ENCODE assay signal across 7 cellular contexts in genomic region chr19:14379666-14380065, GRCh38. TPM values are rescaled to one million over a fixed set of nuclear protein-coding genes. Genes with fewer than 3 reads are reported as not detected.
A peak's percentile ranks its signal among the peaks of the same experiment; 100 is the strongest.
DNase-seq lines count a peak whose midpoint lies in the region; TF ChIP-seq lines count a peak whose summit lies in the region.
"Not testable (repeated sequence)": the region's sequence is repeated elsewhere in the genome, so short reads cannot be mapped to it uniquely, and the experiment has no call there.

No MANE protein-coding gene starts in this region.

- H3K27me3 ChIP-seq in right atrium auricular region, stomach: not testable (repeated sequence)

- H3K4me1 Mint-ChIP-seq in activated CD4-positive, alpha-beta T cell treated with anti-CD3 and anti-CD28 coated beads, Interleukin-2, amount 10 ng/mL, durations not matched to agents 24 days and 14 days: peaks cover 37% of the 10 kb centered on the region
- H3K4me1 Mint-ChIP-seq in activated naive CD4-positive, alpha-beta T cell treated with anti-CD3 and anti-CD28 coated beads, Interleukin-2, amount 10 ng/mL, durations not matched to agents 7 days and 5 days: peaks cover 55% of the 10 kb centered on the region
- peaks cover 45% of the 10 kb centered on the region for H3K4me1 Mint-ChIP-seq in nephron

- not testable (repeated sequence) for DNase-seq in GM12865 (ENCODE audit: low read depth); activated CD4-positive, alpha-beta T cell treated with anti-CD3 and anti-CD28 coated beads, Interleukin-2, amount 10 ng/mL, durations not matched to agents 24 days and 14 days; activated naive CD4-positive, alpha-beta T cell treated with anti-CD3 and anti-CD28 coated beads, Interleukin-2, amount 10 ng/mL, durations not matched to agents 7 days and 5 days; coronary artery (ENCODE audit: low spot score); right atrium auricular region (ENCODE audit: low spot score); stomach

- TF ChIP-seq EP300 in stomach (IDR thresholded peaks at IDR 0.05): not testable (repeated sequence)

- H3K27ac ChIP-seq in coronary artery (peak overlapping the region; percentile 93 to 96), right atrium auricular region (peak overlapping the region; percentile 84 to 93), stomach (peak overlapping the region; percentile 20 to 96 (median 91))

- intact Hi-C loops in activated CD4-positive, alpha-beta T cell treated with anti-CD3 and anti-CD28 coated beads, Interleukin-2, amount 10 ng/mL, durations not matched to agents 24 days and 14 days (cut with micrococcal nuclease); stomach (cut with DNase I; ENCODE audit: low total_unique reads): not testable (repeated sequence)

- peaks cover 0 to 74% of the 10 kb centered on the region in 2 donors for H3K4me1 ChIP-seq in right atrium auricular region
- peaks cover 29 to 88% (median 73%) of the 10 kb centered on the region in 4 donors for H3K4me1 ChIP-seq in stomach

- CTCF ChIA-PET in activated naive CD4-positive, alpha-beta T cell treated with anti-CD3 and anti-CD28 coated beads, Interleukin-2, amount 10 ng/mL, durations not matched to agents 7 days and 5 days (lab: Charles Lee): interaction anchor here (0.6 to 6.2 kb wide), 3 partner anchors 12 to 24 kb away, joined by 3 to 51 read pairs (median 49); no protein-coding TSS in a partner anchor

- H3K4me3 ChIP-seq in GM12865 (ENCODE audit: low read depth, low read length): peak overlapping the region; percentile 100; the same call in 1 of the 2 replicates
- not testable (repeated sequence) for H3K4me3 ChIP-seq in coronary artery, right atrium auricular region, stomach

- TF ChIP-seq CTCF in GM12865 (IDR thresholded peaks at IDR 0.05; ENCODE audit: insufficient read depth, low read depth, low read length, missing control alignments); coronary artery (IDR thresholded peaks at IDR 0.05); right atrium auricular region (IDR thresholded peaks at IDR 0.05); nephron (IDR thresholded peaks at IDR 0.05; ENCODE audit: unreplicated experiment in 3 of 3); stomach (IDR thresholded peaks at IDR 0.05): not testable (repeated sequence)

- H3K4me3 Mint-ChIP-seq in activated CD4-positive, alpha-beta T cell treated with anti-CD3 and anti-CD28 coated beads, Interleukin-2, amount 10 ng/mL, durations not matched to agents 24 days and 14 days: peak overlapping the region; percentile 19
- H3K4me3 Mint-ChIP-seq in activated naive CD4-positive, alpha-beta T cell treated with anti-CD3 and anti-CD28 coated beads, Interleukin-2, amount 10 ng/mL, durations not matched to agents 7 days and 5 days: peak overlapping the region; percentile 90
- peak overlapping the region in 1 of 3 experiments; percentile 33 for H3K4me3 Mint-ChIP-seq in nephron

- peaks cover 20% of the 10 kb centered on the region for H3K36me3 Mint-ChIP-seq in activated CD4-positive, alpha-beta T cell treated with anti-CD3 and anti-CD28 coated beads, Interleukin-2, amount 10 ng/mL, durations not matched to agents 24 days and 14 days (ENCODE audit: low read depth)
- H3K36me3 Mint-ChIP-seq in activated naive CD4-positive, alpha-beta T cell treated with anti-CD3 and anti-CD28 coated beads, Interleukin-2, amount 10 ng/mL, durations not matched to agents 7 days and 5 days: peaks cover 17% of the 10 kb centered on the region
- H3K36me3 Mint-ChIP-seq in nephron (ENCODE audit: low read depth): not testable (repeated sequence)

- H3K27me3 Mint-ChIP-seq in activated CD4-positive, alpha-beta T cell treated with anti-CD3 and anti-CD28 coated beads, Interleukin-2, amount 10 ng/mL, durations not matched to agents 24 days and 14 days; activated naive CD4-positive, alpha-beta T cell treated with anti-CD3 and anti-CD28 coated beads, Interleukin-2, amount 10 ng/mL, durations not matched to agents 7 days and 5 days; nephron (ENCODE audit: low read depth): not testable (repeated sequence)

- H3K36me3 ChIP-seq in right atrium auricular region, stomach: not testable (repeated sequence)

- TF ChIP-seq POLR2A in stomach (IDR thresholded peaks at IDR 0.05): not testable (repeated sequence)

- H3K27ac Mint-ChIP-seq in activated CD4-positive, alpha-beta T cell treated with anti-CD3 and anti-CD28 coated beads, Interleukin-2, amount 10 ng/mL, durations not matched to agents 24 days and 14 days: peak overlapping the region; percentile 37
- H3K27ac Mint-ChIP-seq in activated naive CD4-positive, alpha-beta T cell treated with anti-CD3 and anti-CD28 coated beads, Interleukin-2, amount 10 ng/mL, durations not matched to agents 7 days and 5 days: peak overlapping the region; percentile 96
- H3K27ac Mint-ChIP-seq in nephron: peak overlapping the region; percentile 78 to 93 (median 89)

- WGBS in stomach, 5 donors: 38 to 57% (median 44%) methylated on average over 3 of the region's 3 CpGs

- not testable (repeated sequence) for H3K9me3 ChIP-seq in right atrium auricular region, stomach

- H3K9me3 Mint-ChIP-seq in activated CD4-positive, alpha-beta T cell treated with anti-CD3 and anti-CD28 coated beads, Interleukin-2, amount 10 ng/mL, durations not matched to agents 24 days and 14 days; activated naive CD4-positive, alpha-beta T cell treated with anti-CD3 and anti-CD28 coated beads, Interleukin-2, amount 10 ng/mL, durations not matched to agents 7 days and 5 days; nephron: not testable (repeated sequence)

RNA-seq across cellular contexts. Expression of gene ADGRE5, which starts 1.6 kb away (rescaled TPM):
- total RNA-seq in activated CD4-positive, alpha-beta T cell treated with anti-CD3 and anti-CD28 coated beads, Interleukin-2, amount 10 ng/mL, durations not matched to agents 24 days and 14 days: 206 and 209 TPM in 2 replicates
- total RNA-seq in right atrium auricular region (10 to 100 TPM; 33.9 to 37.3 TPM), stomach (100 to 1,000 TPM in 1 of 5 donors, 10 to 100 TPM in 4; 12.3 to 128 (median 52.5) TPM)
- polyA plus RNA-seq in stomach: 10 to 100 TPM; 11.4 to 26.5 (median 12.1) TPM

RNA-seq across cellular contexts. Expression of gene DDX39A, which starts 39.5 kb away (rescaled TPM):
- 274 and 280 TPM in 2 replicates for total RNA-seq in activated CD4-positive, alpha-beta T cell treated with anti-CD3 and anti-CD28 coated beads, Interleukin-2, amount 10 ng/mL, durations not matched to agents 24 days and 14 days
- total RNA-seq in right atrium auricular region: 10 to 100 TPM; 25.5 to 29.8 TPM
- 100 to 1,000 TPM in 3 of 5 donors, 10 to 100 TPM in 2; 37.1 to 298 (median 107) TPM for total RNA-seq in stomach
- polyA plus RNA-seq in stomach: 100 to 1,000 TPM in 2 of 3 donors, 10 to 100 TPM in 1; 68.3 to 136 (median 114) TPM

RNA-seq across cellular contexts. Expression of gene PKN1, which starts 53.4 kb away (rescaled TPM):
- total RNA-seq in activated CD4-positive, alpha-beta T cell treated with anti-CD3 and anti-CD28 coated beads, Interleukin-2, amount 10 ng/mL, durations not matched to agents 24 days and 14 days: 172 and 180 TPM in 2 replicates
- total RNA-seq in right atrium auricular region (100 to 1,000 TPM in 1 of 2 donors, 10 to 100 TPM in 1; 87.2 to 111 TPM), stomach (100 to 1,000 TPM in 2 of 5 donors, 10 to 100 TPM in 3; 44.2 to 268 (median 90.4) TPM)
- 10 to 100 TPM; 42.0 to 95.6 (median 85.4) TPM for polyA plus RNA-seq in stomach

Comparison
In these comparisons a context has a peak if more than half of its experiments do, and no peak if none do; other contexts are left out.
1. H3K27ac Mint-ChIP-seq: peak in every context shown above with its lines; median percentile 96 in activated naive CD4-positive, alpha-beta T cell treated with anti-CD3 and anti-CD28 coated beads, Interleukin-2, amount 10 ng/mL, durations not matched to agents 7 days and 5 days; 89 in nephron; 37 in activated CD4-positive, alpha-beta T cell treated with anti-CD3 and anti-CD28 coated beads, Interleukin-2, amount 10 ng/mL, durations not matched to agents 24 days and 14 days.